Comparison of ENCODE assay signal across 18 cellular contexts in the genomic region with DNA sequence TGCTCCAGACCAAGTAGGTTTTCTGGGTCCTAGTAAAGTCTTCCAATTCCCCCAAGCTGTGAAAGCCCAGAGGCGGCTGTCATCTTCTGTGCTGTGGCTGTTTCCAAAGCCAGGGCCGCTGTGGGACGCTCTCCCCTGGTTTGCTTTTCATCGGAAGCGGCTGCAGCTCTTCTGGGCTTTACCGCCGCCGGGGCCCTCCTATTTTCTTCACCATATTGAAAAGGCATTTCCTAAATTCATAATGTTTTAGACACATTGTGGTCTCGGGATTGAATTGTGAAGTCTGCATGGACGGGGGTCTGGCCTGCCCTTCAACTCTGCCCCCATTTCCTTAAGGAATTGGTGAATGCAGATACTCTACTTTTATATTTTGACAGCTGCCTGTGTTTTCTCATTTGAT.
DNase-seq lines count a peak whose midpoint lies in the region; ATAC-seq and TF ChIP-seq lines count a peak whose summit lies in the region.
"Had no signal": no experiment of that assay in that cellular context is flagged by ENCODE, and none has a peak within 500 bp of the region (broad histone marks: within the 10 kb centered on the region; RNA-seq: fewer than 3 reads in every experiment).

No MANE protein-coding gene starts in this region.

- H3K4me3 ChIP-seq in CD4-positive, CD25-positive, alpha-beta regulatory T cell (ENCODE audit: low read depth, low read length): no peak overlapping the region
- H3K4me3 ChIP-seq in GM23338 (no peak overlapping the region), heart right ventricle (peak overlapping the region in 1 of 10 donors; percentile 7), psoas muscle (peak overlapping the region; percentile 4)
- H3K4me3 ChIP-seq: GM12878, GM23248, HAP-1 had no signal

- H3K79me2 ChIP-seq in GM23338 (replicated peaks; ENCODE audit: insufficient read depth): no peaks in the 10 kb centered on the region

- peak overlapping the region in 2 of 3 donors; percentile 57 to 69 for H3K27ac Mint-ChIP-seq in CD4-positive, CD25-positive, alpha-beta regulatory T cell
- H3K27ac Mint-ChIP-seq in GM23338 (no peak overlapping the region), mesothelial cell of epicardium (no peak overlapping the region)
- no peak overlapping the region for H3K27ac Mint-ChIP-seq in activated CD4-positive, alpha-beta memory T cell treated with anti-CD3 and anti-CD28 coated beads for 36 hours
- H3K27ac Mint-ChIP-seq: CD8-positive, alpha-beta T cell; HFFc6 had no signal

- H3K27me3 Mint-ChIP-seq in CD4-positive, CD25-positive, alpha-beta regulatory T cell: no peaks in the 10 kb centered on the region
- H3K27me3 Mint-ChIP-seq in GM23338 (ENCODE audit: insufficient read depth, low read depth, poor library complexity) (peaks cover 4% of the 10 kb centered on the region), mesothelial cell of epicardium (ENCODE audit: low read depth) (peaks cover 38% of the 10 kb centered on the region)
- H3K27me3 Mint-ChIP-seq in activated CD4-positive, alpha-beta memory T cell treated with anti-CD3 and anti-CD28 coated beads for 36 hours: no peaks in the 10 kb centered on the region

- no peaks in the 10 kb centered on the region for H3K36me3 Mint-ChIP-seq in CD4-positive, CD25-positive, alpha-beta regulatory T cell
- no peaks in the 10 kb centered on the region for H3K36me3 Mint-ChIP-seq in GM23338 (ENCODE audit: low read depth)
- H3K36me3 Mint-ChIP-seq in mesothelial cell of epicardium: no peaks in the 10 kb centered on the region
- H3K36me3 Mint-ChIP-seq in activated CD4-positive, alpha-beta memory T cell treated with anti-CD3 and anti-CD28 coated beads for 36 hours: no peaks in the 10 kb centered on the region
- H3K36me3 Mint-ChIP-seq: CD8-positive, alpha-beta T cell had no signal

- no peak for TF ChIP-seq CTCF in GM23338 (conservative IDR thresholded peaks at IDR 0.05; ENCODE audit: low read depth in 2 of 2)
- TF ChIP-seq CTCF in heart right ventricle (IDR thresholded peaks at IDR 0.05): no peak
- no peak for TF ChIP-seq CTCF in psoas muscle (IDR thresholded peaks at IDR 0.05)
- no peak for TF ChIP-seq CTCF in mesothelial cell of epicardium (IDR thresholded peaks at IDR 0.05; ENCODE audit: unreplicated experiment)

- H3K27ac ChIP-seq in CD4-positive, CD25-positive, alpha-beta regulatory T cell (ENCODE audit: insufficient read depth, low read length, poor library complexity, severe bottlenecking): no peak overlapping the region
- H3K27ac ChIP-seq in GM23338 (ENCODE audit: low read depth) (no peak overlapping the region), heart right ventricle (peak overlapping the region in 7 of 10 donors; percentile 35 to 69 (median 65)), psoas muscle (peak overlapping the region; percentile 21)
- H3K27ac ChIP-seq: GM23248 had no signal

- H3K9me2 ChIP-seq in GM23338 (ENCODE audit: insufficient read depth): 0 out of 2 replicates have a peak, but pooled peaks cover 2% of the 10 kb centered on the region

- H4K20me1 ChIP-seq in GM23338 (replicated peaks; ENCODE audit: insufficient read depth): no peaks in the 10 kb centered on the region

- 39 to 59% methylated on average over 10 of the region's 10 CpGs for WGBS in heart right ventricle, 2 donors
- WGBS in psoas muscle, 3 donors: 67 to 80% (median 77%) methylated on average over 10 of the region's 10 CpGs

- no peaks in the 10 kb centered on the region for H3K36me3 ChIP-seq in CD4-positive, CD25-positive, alpha-beta regulatory T cell (ENCODE audit: control insufficient read depth, insufficient read depth, low read length)
- H3K36me3 ChIP-seq in GM23338 (ENCODE audit: insufficient read depth): no peaks in the 10 kb centered on the region
- no peaks in the 10 kb centered on the region for H3K36me3 ChIP-seq in heart right ventricle
- no peaks in the 10 kb centered on the region for H3K36me3 ChIP-seq in psoas muscle (ENCODE audit: insufficient read depth in 1 of 2, low read depth in 1 of 2)
- H3K36me3 ChIP-seq: HAP-1 had no signal

- POLR2A ChIA-PET in activated CD4-positive, alpha-beta memory T cell treated with anti-CD3 and anti-CD28 coated beads for 36 hours (lab: Charles Lee): no interaction called here

- H3K4me1 Mint-ChIP-seq in CD4-positive, CD25-positive, alpha-beta regulatory T cell: peaks cover 6 to 21% (median 12%) of the 10 kb centered on the region in 4 donors
- H3K4me1 Mint-ChIP-seq in GM23338: no peaks in the 10 kb centered on the region
- no peaks in the 10 kb centered on the region for H3K4me1 Mint-ChIP-seq in mesothelial cell of epicardium
- peaks cover 9% of the 10 kb centered on the region for H3K4me1 Mint-ChIP-seq in activated CD4-positive, alpha-beta memory T cell treated with anti-CD3 and anti-CD28 coated beads for 36 hours (ENCODE audit: low read depth)

- H3K9me3 Mint-ChIP-seq in CD4-positive, CD25-positive, alpha-beta regulatory T cell: peaks cover 0 to 2% (median 0%) of the 10 kb centered on the region in 7 donors
- H3K9me3 Mint-ChIP-seq in GM23338: no peaks in the 10 kb centered on the region
- no peaks in the 10 kb centered on the region for H3K9me3 Mint-ChIP-seq in mesothelial cell of epicardium
- H3K9me3 Mint-ChIP-seq in activated CD4-positive, alpha-beta memory T cell treated with anti-CD3 and anti-CD28 coated beads for 36 hours: no peaks in the 10 kb centered on the region
- H3K9me3 Mint-ChIP-seq: CD8-positive, alpha-beta T cell had no signal

- H3K9me3 ChIP-seq in CD4-positive, CD25-positive, alpha-beta regulatory T cell (ENCODE audit: control insufficient read depth in 2 of 2, low read length in 2 of 2): no peaks in the 10 kb centered on the region
- H3K9me3 ChIP-seq in heart right ventricle (peaks cover 0 to 4% (median 0%) of the 10 kb centered on the region in 11 donors), psoas muscle (no peaks in the 10 kb centered on the region)
- H3K9me3 ChIP-seq: HAP-1 had no signal

- H3K27me3 ChIP-seq in CD4-positive, CD25-positive, alpha-beta regulatory T cell (ENCODE audit: control insufficient read depth, insufficient read depth, low read length): no peaks in the 10 kb centered on the region
- H3K27me3 ChIP-seq in GM23338 (ENCODE audit: insufficient read depth) (no peaks in the 10 kb centered on the region), heart right ventricle (peaks cover 0 to 10% (median 5%) of the 10 kb centered on the region in 7 donors), psoas muscle (ENCODE audit: insufficient read depth in 3 of 3, low read length in 2 of 3) (no peaks in the 10 kb centered on the region)

- no peak for DNase-seq in CD4-positive, CD25-positive, alpha-beta regulatory T cell
- DNase-seq in GM23338 (ENCODE audit: low spot score) (no peak), heart right ventricle (peak; percentile 34 to 52), psoas muscle (no peak), mesothelial cell of epicardium (ENCODE audit: low spot score in 2 of 2, unreplicated experiment in 2 of 2) (no peak), iPS-NIHi11 (ENCODE audit: low spot score) (no peak)
- DNase-seq in activated CD4-positive, alpha-beta memory T cell treated with anti-CD3 and anti-CD28 coated beads for 36 hours: no peak
- DNase-seq: C1 segment of cervical spinal cord; CD8-positive, alpha-beta T cell; DMS 273 treated with DMSO at 0.1 percent for 48 hours; DMS79; EL; GDM1; GM23248; HFFc6 had no signal

- H3K4me1 ChIP-seq in CD4-positive, CD25-positive, alpha-beta regulatory T cell (ENCODE audit: control insufficient read depth, insufficient read depth, low read length, poor library complexity, severe bottlenecking): peaks cover 7% of the 10 kb centered on the region
- H3K4me1 ChIP-seq in GM23338 (ENCODE audit: insufficient read depth): no peaks in the 10 kb centered on the region
- peaks cover 6 to 39% (median 18%) of the 10 kb centered on the region in 9 donors for H3K4me1 ChIP-seq in heart right ventricle
- H3K4me1 ChIP-seq in psoas muscle: no peaks in the 10 kb centered on the region
- H3K4me1 ChIP-seq: HAP-1 had no signal

- CTCF ChIA-PET in activated CD4-positive, alpha-beta memory T cell treated with anti-CD3 and anti-CD28 coated beads for 36 hours (lab: Charles Lee): no interaction called here

- intact Hi-C loops in heart right ventricle (cut with DNase I) (loop anchor here in 1 of 10 donors (10.0 kb wide), 1 partner anchor 109 kb away; no protein-coding TSS in a partner anchor), psoas muscle (cut with DNase I) (no loop called here)
- intact Hi-C loops in activated CD4-positive, alpha-beta memory T cell treated with anti-CD3 and anti-CD28 coated beads for 36 hours (cut with micrococcal nuclease): no loop called here

- H3K4me2 ChIP-seq in GM23338: no peak overlapping the region

- H3F3A ChIP-seq in GM23338 (replicated peaks; ENCODE audit: low read depth): no peaks in the 10 kb centered on the region

- no peak for ATAC-seq in CD4-positive, CD25-positive, alpha-beta regulatory T cell (ENCODE audit: low read depth in 2 of 2)
- ATAC-seq in GM23338: no peak
- ATAC-seq in heart right ventricle: peak in 7 of 8 donors; percentile 20 to 84 (median 73)
- ATAC-seq in psoas muscle: peak in 1 of 4 donors; percentile 55
- ATAC-seq in HG03442 (IDR thresholded peaks at IDR 0.05; ENCODE audit: unreplicated experiment): no peak
- ATAC-seq: CD8-positive, alpha-beta T cell; GM12878 had no signal

- H3K4me3 Mint-ChIP-seq in CD4-positive, CD25-positive, alpha-beta regulatory T cell: no peak overlapping the region
- no peak overlapping the region for H3K4me3 Mint-ChIP-seq in GM23338
- H3K4me3 Mint-ChIP-seq in mesothelial cell of epicardium: no peak overlapping the region
- H3K4me3 Mint-ChIP-seq in activated CD4-positive, alpha-beta memory T cell treated with anti-CD3 and anti-CD28 coated beads for 36 hours: no peak overlapping the region
- H3K4me3 Mint-ChIP-seq: CD8-positive, alpha-beta T cell; HFFc6 had no signal

- H2AFZ ChIP-seq in GM23338: peak overlapping the region; percentile 23; the same call in 1 of the 2 replicates
- H2AFZ ChIP-seq: GM23248 had no signal

TF ChIP-seq in GM23338, 12 proteins besides CTCF, POLR2A, EP300 and RAD21:
- no peak for TF ChIP-seq CREB1 (CRISPR knock-in tag; IDR thresholded peaks at IDR 0.05; ENCODE audit: low read depth)
TF ChIP-seq in GM23338: peak in this region for 0.

Comparison
In these comparisons a context has a peak if more than half of its experiments do, and no peak if none do; other contexts are left out.
1. ATAC-seq: peak in heart right ventricle (7 of 8); none in CD4-positive, CD25-positive, alpha-beta regulatory T cell (0 of 2), GM23338 (single experiment) and HG03442 (single experiment).
2. DNase-seq: peak in heart right ventricle (2 of 2); none in CD4-positive, CD25-positive, alpha-beta regulatory T cell (0 of 3), GM23338 (single experiment), psoas muscle (0 of 2), mesothelial cell of epicardium (0 of 2), iPS-NIHi11 (single experiment) and activated CD4-positive, alpha-beta memory T cell treated with anti-CD3 and anti-CD28 coated beads for 36 hours (single experiment).
3. H3K27ac ChIP-seq: peak in heart right ventricle (7 of 10) and psoas muscle (single experiment); none in CD4-positive, CD25-positive, alpha-beta regulatory T cell (single experiment) and GM23338 (single experiment).
4. H3K27ac Mint-ChIP-seq: peak in CD4-positive, CD25-positive, alpha-beta regulatory T cell (2 of 3); none in GM23338 (single experiment), mesothelial cell of epicardium (single experiment) and activated CD4-positive, alpha-beta memory T cell treated with anti-CD3 and anti-CD28 coated beads for 36 hours (single experiment).